ENCODE assay signal across 24 cellular contexts in genomic region chr3:197281849-197282248, GRCh38.
"Had no signal": no experiment of that assay in that cellular context is flagged by ENCODE, and none has a peak within 500 bp of the region (broad histone marks: within the 10 kb centered on the region; RNA-seq: fewer than 3 reads in every experiment).

No MANE protein-coding gene starts in this region.

- H3K27me3 Mint-ChIP-seq: activated CD8-positive, alpha-beta T cell treated with anti-CD3 and anti-CD28 coated beads for 36 hours; activated naive CD4-positive, alpha-beta T cell treated with anti-CD3 and anti-CD28 coated beads, Interleukin-2, amount 50 U/mL, for 24 hours; IgD-negative memory B cell had no signal

- DNase-seq: activated CD4-positive, alpha-beta T cell treated with anti-CD3 and anti-CD28 coated beads, Interleukin-2, amount 50 U/mL, for 1 hour; activated CD4-positive, CD25-positive, alpha-beta regulatory T cell treated with anti-CD3 and anti-CD28 coated beads, Interleukin-2, amount 50 U/mL, for 72 hours; activated CD8-positive, alpha-beta memory T cell treated with anti-CD3 and anti-CD28 coated beads, Interleukin-2, amount 50 U/mL, for 48 hours; activated CD8-positive, alpha-beta T cell treated with anti-CD3 and anti-CD28 coated beads for 36 hours; activated T-cell treated with anti-CD3 and anti-CD28 coated beads, Interleukin-2, amount 50 U/mL, for 4 hours; anterior cingulate cortex; caudate nucleus; colonic mucosa; KG1; NCI-H1092; NCI-H1417; NCI-H2029; NCI-H345; NCI-H510A treated with DMSO at 0.1 percent for 48 hours; NCI-H69; NK-92 treated with Interleukin-12 subunit alpha and Interleukin-12 subunit beta, amount 100 ng/mL, for 24 hours; SHP77; SW 1271 had no signal

- H3K4me3 Mint-ChIP-seq: activated CD8-positive, alpha-beta T cell treated with anti-CD3 and anti-CD28 coated beads for 36 hours; activated naive CD4-positive, alpha-beta T cell treated with anti-CD3 and anti-CD28 coated beads, Interleukin-2, amount 50 U/mL, for 24 hours; activated T-cell treated with anti-CD3 and anti-CD28 coated beads, Interleukin-2, amount 50 U/mL, for 4 hours; IgD-negative memory B cell; T-helper 2 cell treated with Interferon-gamma antibody and Interleukin-4, amounts not matched to agents 5 μg/mL and 100 μg/mL, for 36 hours; WTC11 had no signal

- H3K9me3 ChIP-seq: colonic mucosa, SJSA1 had no signal

- H3K27ac ChIP-seq: colonic mucosa, SJSA1 had no signal

- H3K4me3 ChIP-seq: colonic mucosa, SJSA1 had no signal

- H3K27ac Mint-ChIP-seq: activated CD8-positive, alpha-beta T cell treated with anti-CD3 and anti-CD28 coated beads for 36 hours; activated naive CD4-positive, alpha-beta T cell treated with anti-CD3 and anti-CD28 coated beads, Interleukin-2, amount 50 U/mL, for 24 hours; IgD-negative memory B cell; T-helper 2 cell treated with Interferon-gamma antibody and Interleukin-4, amounts not matched to agents 5 μg/mL and 100 μg/mL, for 36 hours; WTC11 had no signal

- H3K4me1 ChIP-seq: colonic mucosa, SJSA1 had no signal

- ATAC-seq: activated CD8-positive, alpha-beta T cell treated with anti-CD3 and anti-CD28 coated beads for 36 hours; activated T-cell treated with anti-CD3 and anti-CD28 coated beads, Interleukin-2, amount 50 U/mL, for 4 hours; SK-N-SH treated with all-trans-retinoic acid at 6 μM for 48 hours; WTC11 had no signal

- H3K9me3 Mint-ChIP-seq: activated CD8-positive, alpha-beta T cell treated with anti-CD3 and anti-CD28 coated beads for 36 hours; activated naive CD4-positive, alpha-beta T cell treated with anti-CD3 and anti-CD28 coated beads, Interleukin-2, amount 50 U/mL, for 24 hours; activated T-cell treated with anti-CD3 and anti-CD28 coated beads, Interleukin-2, amount 50 U/mL, for 4 hours; IgD-negative memory B cell; T-helper 2 cell treated with Interferon-gamma antibody and Interleukin-4, amounts not matched to agents 5 μg/mL and 100 μg/mL, for 36 hours had no signal

- H3K27me3 ChIP-seq: colonic mucosa, SJSA1 had no signal

- H3K4me1 Mint-ChIP-seq: WTC11 had no signal
